8 cellular contexts compared by ENCODE assay signal in genomic region chr7:65621556-65622201, GRCh38.
DNase-seq lines count a peak whose midpoint lies in the region; ATAC-seq and TF ChIP-seq lines count a peak whose summit lies in the region.
"Not testable (repeated sequence)": the region's sequence is repeated elsewhere in the genome, so short reads cannot be mapped to it uniquely, and the experiment has no call there.

No MANE protein-coding gene starts in this region.

- TF ChIP-seq EP300 in transverse colon (IDR thresholded peaks at IDR 0.05; ENCODE audit: low read depth), result not testable (repeated sequence)

- intact Hi-C loops in body of pancreas (cut with DNase I); heart right ventricle (cut with DNase I); transverse colon (cut with DNase I; ENCODE audit: low total_unique reads): not testable (repeated sequence)

- H3K4me3 ChIP-seq in body of pancreas, heart right ventricle, transverse colon: not testable (repeated sequence)

- ATAC-seq in HG02798 (IDR thresholded peaks at IDR 0.05; ENCODE audit: poor library complexity, unreplicated experiment) (peak; percentile 57), body of pancreas (peak; percentile 45)
- not testable (repeated sequence) for ATAC-seq in heart right ventricle

- 12 to 15% methylated on average over 6 of the region's 6 CpGs for WGBS in body of pancreas, 2 donors
- 22 to 27% methylated on average over 6 of the region's 6 CpGs for whole genome bisulfite sequencing in heart right ventricle, 2 donors
- 11 to 12% methylated on average over 4 to 5 of the region's 6 CpGs for WGBS in transverse colon (ENCODE audit: low coverage in 1 of 2), 2 donors

- not testable (repeated sequence) for H3K4me3 Mint-ChIP-seq in osteocyte (ENCODE audit: unreplicated experiment)

- not testable (repeated sequence) for H3K36me3 ChIP-seq in body of pancreas (replicated peaks in 1 of 2; ENCODE audit: insufficient read depth in 1 of 2, low read depth in 2 of 2); heart right ventricle; transverse colon

- TF ChIP-seq CTCF in body of pancreas (IDR thresholded peaks at IDR 0.05) (peak in 5 of 7 experiments; percentile 13 to 64 (median 24)), heart right ventricle (IDR thresholded peaks at IDR 0.05) (peak; percentile 24 to 69 (median 58)), osteocyte (IDR thresholded peaks at IDR 0.05) (peak; percentile 66), transverse colon (IDR thresholded peaks at IDR 0.05) (peak in 3 of 5 experiments; percentile 44 to 55 (median 54))

- not testable (repeated sequence) for H3K27ac ChIP-seq in body of pancreas, heart right ventricle, transverse colon

- H3K4me1 ChIP-seq in body of pancreas, heart right ventricle, transverse colon: not testable (repeated sequence)

- DNase-seq in Daoy (ENCODE audit: low read depth) (peak; percentile 23), NCI-H526 treated with DMSO at 0.1 percent for 48 hours (lab: John Stamatoyannopoulos, UW) (peak; percentile 10), body of pancreas (peak; percentile 16 to 59 (median 30)), heart right ventricle (peak; percentile 9 to 23), transverse colon (peak; percentile 18)
- DNase-seq in activated CD4-positive, alpha-beta T cell treated with anti-CD3 and anti-CD28 coated beads for 24 hours (ENCODE audit: low read depth in 2 of 2), result peak; percentile 3 to 20
- DNase-seq in osteocyte (ENCODE audit: extremely low spot score, unreplicated experiment), result not testable (repeated sequence)

- H3K9me3 Mint-ChIP-seq in osteocyte (ENCODE audit: unreplicated experiment), result not testable (repeated sequence)

- in situ Hi-C loops in transverse colon (cut with MboI; ENCODE audit: low pct_ligation_motif_present in 1 of 4, low pct_unique_long_range_greater_than_20kb in 1 of 4, low sequenced_read_pairs in 3 of 4), result not testable (repeated sequence)

- H3K27me3 Mint-ChIP-seq in osteocyte (ENCODE audit: unreplicated experiment), result peaks cover 35% of the 10 kb centered on the region

- H3K9me3 ChIP-seq in body of pancreas, heart right ventricle, transverse colon: not testable (repeated sequence)

- H3K4me1 Mint-ChIP-seq in osteocyte (ENCODE audit: unreplicated experiment), result not testable (repeated sequence)

- not testable (repeated sequence) for H3K27me3 ChIP-seq in body of pancreas
- H3K27me3 ChIP-seq in heart right ventricle (peaks cover 0 to 62% (median 30%) of the 10 kb centered on the region in 7 donors), transverse colon (peaks cover 31% of the 10 kb centered on the region)

- TF ChIP-seq POLR2A in body of pancreas (IDR thresholded peaks at IDR 0.05); transverse colon (IDR thresholded peaks at IDR 0.05): not testable (repeated sequence)

- H3K36me3 Mint-ChIP-seq in osteocyte (ENCODE audit: unreplicated experiment), result not testable (repeated sequence)

- H3K27ac Mint-ChIP-seq in osteocyte (ENCODE audit: unreplicated experiment), result not testable (repeated sequence)
